Comparison of ENCODE assay signal across 9 cellular contexts in the genomic region with DNA sequence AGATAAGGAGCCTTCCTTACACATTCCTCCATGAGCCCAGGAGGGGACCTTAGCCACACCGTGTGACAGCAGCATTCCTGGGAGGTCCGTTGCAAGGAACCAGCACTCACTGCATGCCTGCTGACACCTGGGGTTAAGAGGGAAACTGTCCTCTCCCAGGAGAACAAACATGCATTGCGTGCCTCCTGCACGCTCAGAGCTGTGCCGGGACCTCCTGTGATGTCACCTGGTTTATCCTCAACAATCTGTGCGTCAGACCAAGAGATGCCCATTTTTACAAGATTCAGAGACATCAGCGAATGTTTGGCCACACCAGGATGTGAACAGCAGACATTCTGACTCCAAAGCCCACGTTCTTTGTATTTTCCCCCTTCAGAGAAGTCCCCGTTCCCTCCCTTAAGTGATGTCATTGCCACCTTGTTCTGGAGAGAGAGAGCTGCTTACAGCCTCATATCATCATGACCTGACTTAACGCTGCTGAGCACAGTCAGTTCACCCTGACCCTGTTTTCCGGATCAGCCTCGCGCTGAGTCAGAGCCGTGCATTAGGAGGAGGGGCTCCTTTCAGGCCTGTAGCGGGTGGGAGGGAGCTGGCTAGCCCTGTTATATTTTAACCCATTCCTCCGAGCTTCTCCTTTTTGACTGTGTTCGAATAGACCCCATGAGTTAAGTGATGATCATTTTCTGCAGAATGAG. TPM values are rescaled to one million over a fixed set of nuclear protein-coding genes. Genes with fewer than 3 reads are reported as not detected.
DNase-seq lines count a peak whose midpoint lies in the region; ATAC-seq and TF ChIP-seq lines count a peak whose summit lies in the region.
"Had no signal": no experiment of that assay in that cellular context is flagged by ENCODE, and none has a peak within 500 bp of the region (broad histone marks: within the 10 kb centered on the region; RNA-seq: fewer than 3 reads in every experiment).

No MANE protein-coding gene starts in this region.

- H2AK5ac ChIP-seq in mesendoderm (ENCODE audit: low read length), result no peak overlapping the region

- H2BK15ac ChIP-seq in mesendoderm (replicated peaks; ENCODE audit: low read depth), result no peak overlapping the region

- H3K27ac ChIP-seq in OCI-LY1 (ENCODE audit: low read depth, low read length, poor library complexity, severe bottlenecking), result peak overlapping the region; percentile 85
- peak overlapping the region; percentile 8 for H3K27ac ChIP-seq in mesendoderm (ENCODE audit: low read depth, low read length)
- H3K27ac ChIP-seq: VCaP had no signal

- no peak overlapping the region for H3K56ac ChIP-seq in mesendoderm (ENCODE audit: low read length)

- DNase-seq in DMS 273 (lab: John Stamatoyannopoulos, UW; ENCODE audit: unreplicated experiment), result peak; percentile 52
- no peak for DNase-seq in DMS 273 treated with DMSO at 0.1 percent for 48 hours (lab: John Stamatoyannopoulos, UW)
- DNase-seq in cardiac fibroblast (ENCODE audit: low read depth in 2 of 2), result peak; percentile 86 to 90
- DNase-seq in mesendoderm, result peak; percentile 93
- no peak for DNase-seq in AML-193 (lab: John Stamatoyannopoulos, UW)

- H4K5ac ChIP-seq in mesendoderm (ENCODE audit: low read length), result no peak overlapping the region

- H3K27me3 ChIP-seq in OCI-LY1 (ENCODE audit: insufficient read depth, low read length) (no peaks in the 10 kb centered on the region), mesendoderm (ENCODE audit: insufficient read depth, low read length, poor library complexity) (no peaks in the 10 kb centered on the region)

- H3K79me2 ChIP-seq in OCI-LY1 (ENCODE audit: insufficient read depth, low read length) (no peaks in the 10 kb centered on the region), mesendoderm (ENCODE audit: control insufficient read depth, insufficient read depth, low read length) (no peaks in the 10 kb centered on the region)

- no peak for TF ChIP-seq CTCF in OCI-LY1 (IDR thresholded peaks at IDR 0.05; ENCODE audit: low read length)
- no peak for TF ChIP-seq CTCF in cardiac fibroblast (IDR thresholded peaks at IDR 0.05; ENCODE audit: low read depth, low read length)

- H2BK120ac ChIP-seq in mesendoderm (ENCODE audit: low read depth, low read length), result no peak overlapping the region

- no peak overlapping the region for H2BK5ac ChIP-seq in mesendoderm (ENCODE audit: low read length)

- H2AFZ ChIP-seq in OCI-LY1 (ENCODE audit: low read length), result no peak overlapping the region

- H3K4me3 ChIP-seq in OCI-LY1 (ENCODE audit: low read depth, low read length, poor library complexity, severe bottlenecking), result no peak overlapping the region
- H3K4me3 ChIP-seq in cardiac fibroblast (replicated peaks in 1 of 2; ENCODE audit: low read depth in 2 of 2, low read length in 2 of 2), result no peak overlapping the region
- no peak overlapping the region for H3K4me3 ChIP-seq in mesendoderm (ENCODE audit: low read length)

- no peak overlapping the region for H4K8ac ChIP-seq in mesendoderm (ENCODE audit: low read depth, low read length)

- no peaks in the 10 kb centered on the region for H4K20me1 ChIP-seq in OCI-LY1 (ENCODE audit: insufficient read depth, low read length)

- H3K4me2 ChIP-seq in OCI-LY1 (ENCODE audit: low read length) (peak overlapping the region; percentile 14; the same call in 1 of the 2 replicates), mesendoderm (ENCODE audit: low read length) (no peak overlapping the region)

- no peak overlapping the region for H3K23ac ChIP-seq in mesendoderm (ENCODE audit: low read length)

- H3K4ac ChIP-seq in mesendoderm (ENCODE audit: low read depth, low read length), result no peak overlapping the region

- H3K36me3 ChIP-seq in OCI-LY1 (ENCODE audit: insufficient read depth, low read length) (peaks cover 21% of the 10 kb centered on the region), mesendoderm (ENCODE audit: control insufficient read depth, insufficient read depth, low read length) (peaks cover 1% of the 10 kb centered on the region)

- H3K9me2 ChIP-seq in OCI-LY1 (ENCODE audit: low read depth, low read length), result no peaks in the 10 kb centered on the region

- ATAC-seq in GM18858 (IDR thresholded peaks at IDR 0.05; ENCODE audit: unreplicated experiment), result no peak
- ATAC-seq in HG03460 (IDR thresholded peaks at IDR 0.05; ENCODE audit: unreplicated experiment), result no peak

- no peaks in the 10 kb centered on the region for H3K9me3 ChIP-seq in OCI-LY1 (ENCODE audit: low read length)

- peaks cover 10% of the 10 kb centered on the region for H3K4me1 ChIP-seq in OCI-LY1 (ENCODE audit: insufficient read depth, low read length, severe bottlenecking)
- H3K4me1 ChIP-seq in mesendoderm (ENCODE audit: control insufficient read depth, low read depth, low read length), result no peaks in the 10 kb centered on the region

- H3K9ac ChIP-seq in OCI-LY1 (ENCODE audit: low read length), result no peak overlapping the region; the same call in 1 of the 2 replicates
- no peak overlapping the region for H3K9ac ChIP-seq in mesendoderm (ENCODE audit: low read length)

- no peaks in the 10 kb centered on the region for H3K79me1 ChIP-seq in mesendoderm (ENCODE audit: low read length)

- no CpG with 5 or more reads among the region's 17 CpGs for WGBS in mesendoderm (ENCODE audit: extremely low coverage, insufficient coverage, low lambda C conversion rate)

- H3F3A ChIP-seq in OCI-LY1 (ENCODE audit: insufficient read depth, low read length), result no peaks in the 10 kb centered on the region

- H3K18ac ChIP-seq in mesendoderm (ENCODE audit: low read length), result no peak overlapping the region

RNA-seq across cellular contexts. Expression of a gene that starts 36.2 kb away (rescaled TPM):
- 16.1 TPM for polyA plus RNA-seq in mesendoderm (2013, experiment 1 of 2)
- polyA plus RNA-seq in mesendoderm (2013, experiment 2 of 2), result 15.8 TPM

RNA-seq across cellular contexts. Expression of a gene that starts 44.8 kb away (rescaled TPM):
- 15.5 TPM for polyA plus RNA-seq in mesendoderm (2013, experiment 1 of 2)
- polyA plus RNA-seq in mesendoderm (2013, experiment 2 of 2), result 15.0 TPM

RNA-seq across cellular contexts. Expression of a gene that starts 55.1 kb away (rescaled TPM):
- 11.4 TPM for polyA plus RNA-seq in mesendoderm (2013, experiment 1 of 2)
- polyA plus RNA-seq in mesendoderm (2013, experiment 2 of 2), result 11.6 TPM

Comparison
In these comparisons a context has a peak if more than half of its experiments do, and no peak if none do; other contexts are left out.
1. DNase-seq: peak in DMS 273 (single experiment), cardiac fibroblast (2 of 2) and mesendoderm (single experiment); none in DMS 273 treated with DMSO at 0.1 percent for 48 hours (single experiment) and AML-193 (0 of 2).